In genomic region chr15:89822030-89822429, GRCh38 we compare ENCODE assay signal across 18 cellular contexts. TPM values are rescaled to one million over a fixed set of nuclear protein-coding genes. Genes with fewer than 3 reads are reported as not detected.
DNase-seq lines count a peak whose midpoint lies in the region; ATAC-seq and TF ChIP-seq lines count a peak whose summit lies in the region.
"Had no signal": no experiment of that assay in that cellular context is flagged by ENCODE, and none has a peak within 500 bp of the region (broad histone marks: within the 10 kb centered on the region; RNA-seq: fewer than 3 reads in every experiment).

No MANE protein-coding gene starts in this region.

- 59 to 72% methylated on average over 11 of the region's 11 CpGs for WGBS in upper lobe of left lung, 2 donors

- CTCF ChIA-PET in CD8-positive, alpha-beta memory T cell (lab: Charles Lee) = no interaction called here

- peaks cover 65% of the 10 kb centered on the region for H3K4me1 Mint-ChIP-seq in CD14-positive monocyte
- H3K4me1 Mint-ChIP-seq in HFFc6 (ENCODE audit: low read depth) = peaks cover 75% of the 10 kb centered on the region
- no peaks in the 10 kb centered on the region for H3K4me1 Mint-ChIP-seq in CD8-positive, alpha-beta memory T cell

- peak overlapping the region; percentile 58 for H3K9ac ChIP-seq in adipocyte (ENCODE audit: low read length)

- no peak for ATAC-seq in upper lobe of left lung (ENCODE audit: low FRiP score in 2 of 2)

- peak overlapping the region; percentile 96 to 100 (median 99) for H3K27ac Mint-ChIP-seq in CD14-positive monocyte
- peak overlapping the region; percentile 85 for H3K27ac Mint-ChIP-seq in HFFc6
- no peak overlapping the region for H3K27ac Mint-ChIP-seq in CD8-positive, alpha-beta memory T cell
- H3K27ac Mint-ChIP-seq: activated CD4-positive, alpha-beta T cell treated with anti-CD3 and anti-CD28 coated beads, Interleukin-2, amount 10 ng/mL, durations not matched to agents 7 days and 5 days; activated T-cell treated with anti-CD3 and anti-CD28 coated beads, Interleukin-2, amount 50 U/mL, for 24 hours had no signal

- H3K4me1 ChIP-seq in adipocyte (ENCODE audit: control insufficient read depth, insufficient read depth, low read length) = peaks cover 38% of the 10 kb centered on the region
- H3K4me1 ChIP-seq in neutrophil (ENCODE audit: control insufficient read depth in 1 of 2, insufficient read depth in 1 of 2, low read depth in 1 of 2, low read length in 1 of 2) = peaks cover 86 to 90% of the 10 kb centered on the region in 2 experiments
- no peaks in the 10 kb centered on the region for H3K4me1 ChIP-seq in CD8-positive, alpha-beta memory T cell (ENCODE audit: insufficient read depth, low read length)
- peaks cover 0 to 10% (median 5%) of the 10 kb centered on the region in 4 donors for H3K4me1 ChIP-seq in upper lobe of left lung

- POLR2A ChIA-PET in CD8-positive, alpha-beta memory T cell (lab: Charles Lee) = no interaction called here

- DNase-seq in CD14-positive monocyte (ENCODE audit: low spot score) (no peak), HFFc6 (no peak), adipocyte (ENCODE audit: low read depth) (no peak), DMS153 (lab: John Stamatoyannopoulos, UW) (no peak), upper lobe of left lung (no peak), OCI-M1 (lab: John Stamatoyannopoulos, UW) (no peak)
- DNase-seq in CD8-positive, alpha-beta memory T cell = no peak
- DNase-seq: activated CD4-positive, alpha-beta T cell treated with anti-CD3 and anti-CD28 coated beads, Interleukin-2, amount 10 ng/mL, durations not matched to agents 7 days and 5 days; activated T-cell treated with anti-CD3 and anti-CD28 coated beads, Interleukin-2, amount 50 U/mL, for 24 hours; glutamatergic neuron; NCI-H1417 treated with DMSO at 0.1 percent for 48 hours; NCI-H510A treated with DMSO at 0.1 percent for 48 hours; ovary; stimulated activated CD4-positive, alpha-beta T cell treated with anti-CD3 and anti-CD28 coated beads, Interleukin-12 subunit alpha, Interleukin-12 subunit beta, amount 100 ng/mL, for 4 hours had no signal

- no peaks in the 10 kb centered on the region for H3K9me3 Mint-ChIP-seq in CD14-positive monocyte
- no peaks in the 10 kb centered on the region for H3K9me3 Mint-ChIP-seq in HFFc6
- no peaks in the 10 kb centered on the region for H3K9me3 Mint-ChIP-seq in CD8-positive, alpha-beta memory T cell
- H3K9me3 Mint-ChIP-seq: activated CD4-positive, alpha-beta T cell treated with anti-CD3 and anti-CD28 coated beads, Interleukin-2, amount 10 ng/mL, durations not matched to agents 7 days and 5 days; activated T-cell treated with anti-CD3 and anti-CD28 coated beads, Interleukin-2, amount 50 U/mL, for 24 hours had no signal

- H3K27me3 Mint-ChIP-seq in CD14-positive monocyte (ENCODE audit: low read depth in 3 of 3) = peaks cover 0 to 1% (median 0%) of the 10 kb centered on the region in 3 donors
- no peaks in the 10 kb centered on the region; the same call in 1 of the 2 replicates for H3K27me3 Mint-ChIP-seq in HFFc6 (ENCODE audit: insufficient read depth)
- H3K27me3 Mint-ChIP-seq in CD8-positive, alpha-beta memory T cell = peaks cover 16 to 37% of the 10 kb centered on the region in 2 donors

- H3K27me3 ChIP-seq in adipocyte (replicated peaks; ENCODE audit: control insufficient read depth, insufficient read depth, low read length) = no peaks in the 10 kb centered on the region
- H3K27me3 ChIP-seq in neutrophil = no peaks in the 10 kb centered on the region
- H3K27me3 ChIP-seq in CD8-positive, alpha-beta memory T cell (ENCODE audit: insufficient read depth, low read length, poor library complexity, severe bottlenecking) = no peaks in the 10 kb centered on the region
- H3K27me3 ChIP-seq in upper lobe of left lung = no peaks in the 10 kb centered on the region
- H3K27me3 ChIP-seq: ovary had no signal

- H3K27ac ChIP-seq in neutrophil (peak overlapping the region; percentile 99), upper lobe of left lung (peak overlapping the region in 2 of 4 donors; percentile 71 to 81)
- H3K27ac ChIP-seq in CD8-positive, alpha-beta memory T cell (ENCODE audit: low read depth, low read length) = no peak overlapping the region
- H3K27ac ChIP-seq: C4-2B, ovary had no signal

- TF ChIP-seq EP300 in upper lobe of left lung (IDR thresholded peaks at IDR 0.05) = no peak

- intact Hi-C loops in CD14-positive monocyte (cut with micrococcal nuclease) = loop anchor here in 1 of 2 donors (2.0 kb wide), 1 partner anchor 15 kb away; no protein-coding TSS in a partner anchor

- H3K36me3 ChIP-seq in adipocyte (ENCODE audit: control insufficient read depth, insufficient read depth, low read length, severe bottlenecking) (no peaks in the 10 kb centered on the region), neutrophil (no peaks in the 10 kb centered on the region), upper lobe of left lung (no peaks in the 10 kb centered on the region)
- no peaks in the 10 kb centered on the region for H3K36me3 ChIP-seq in CD8-positive, alpha-beta memory T cell (ENCODE audit: insufficient read depth, low read length)
- H3K36me3 ChIP-seq: ovary had no signal

- TF ChIP-seq CTCF in CD14-positive monocyte (IDR thresholded peaks at IDR 0.05) (no peak), HFFc6 (IDR thresholded peaks at IDR 0.05) (no peak), neutrophil (IDR thresholded peaks at IDR 0.05) (no peak), upper lobe of left lung (IDR thresholded peaks at IDR 0.05) (no peak)

- peak overlapping the region; percentile 5 for H3K4me3 ChIP-seq in adipocyte (ENCODE audit: low read length)
- H3K4me3 ChIP-seq in neutrophil (ENCODE audit: low read depth in 1 of 2, low read length in 1 of 2) = peak overlapping the region; percentile 54 to 62
- H3K4me3 ChIP-seq in CD8-positive, alpha-beta memory T cell (ENCODE audit: low read length) = no peak overlapping the region
- H3K4me3 ChIP-seq in upper lobe of left lung = no peak overlapping the region
- H3K4me3 ChIP-seq: ovary had no signal

- H3K36me3 Mint-ChIP-seq in CD14-positive monocyte = peaks cover 4 to 6% of the 10 kb centered on the region in 2 donors
- H3K36me3 Mint-ChIP-seq in HFFc6 (ENCODE audit: low read depth) = no peaks in the 10 kb centered on the region
- H3K36me3 Mint-ChIP-seq in CD8-positive, alpha-beta memory T cell = no peaks in the 10 kb centered on the region

- H3K4me3 Mint-ChIP-seq in CD14-positive monocyte = no peak overlapping the region
- H3K4me3 Mint-ChIP-seq in HFFc6 = peak overlapping the region; percentile 78
- no peak overlapping the region for H3K4me3 Mint-ChIP-seq in CD8-positive, alpha-beta memory T cell
- H3K4me3 Mint-ChIP-seq: activated CD4-positive, alpha-beta T cell treated with anti-CD3 and anti-CD28 coated beads, Interleukin-2, amount 10 ng/mL, durations not matched to agents 7 days and 5 days; activated T-cell treated with anti-CD3 and anti-CD28 coated beads, Interleukin-2, amount 50 U/mL, for 24 hours had no signal

- no peaks in the 10 kb centered on the region for H3K9me3 ChIP-seq in adipocyte (ENCODE audit: control insufficient read depth, low read length)
- H3K9me3 ChIP-seq in neutrophil = no peaks in the 10 kb centered on the region
- no peaks in the 10 kb centered on the region for H3K9me3 ChIP-seq in CD8-positive, alpha-beta memory T cell (ENCODE audit: low read length)
- no peaks in the 10 kb centered on the region for H3K9me3 ChIP-seq in upper lobe of left lung
- H3K9me3 ChIP-seq: ovary had no signal

- TF ChIP-seq POLR2A in upper lobe of left lung (IDR thresholded peaks at IDR 0.05) = no peak

RNA-seq across cellular contexts. Expression of gene ANPEP, which starts 7.4 kb away (rescaled TPM):
- 100 to 1,000 TPM in 1 of 2 donors, 10 to 100 TPM in 1; 58.4 to 108 TPM for polyA plus RNA-seq in CD14-positive monocyte
- total RNA-seq in HFFc6 (2021; fragmentation: NEBNext Ultra II Directional; extraction: Animal tissue kit (Norgen Biotek cat#: 25700)) = 100 to 1,000 TPM; 502 to 857 (median 524) TPM
- under 1 TPM; 0.85 to 1.00 TPM for total RNA-seq in CD8-positive, alpha-beta memory T cell
- not detected for polyA plus RNA-seq in CD8-positive, alpha-beta memory T cell
- total RNA-seq in upper lobe of left lung = 100 to 1,000 TPM in 3 of 6 donors, 10 to 100 TPM in 3; 52.7 to 201 (median 98.9) TPM

RNA-seq across cellular contexts. Expression of gene MESP2, which starts 45.9 kb away (rescaled TPM):
- polyA plus RNA-seq in CD14-positive monocyte = under 1 TPM in 1 of 2 donors, not detected in 1; 0.67 TPM
- total RNA-seq in HFFc6 (2021; fragmentation: NEBNext Ultra II Directional; extraction: Animal tissue kit (Norgen Biotek cat#: 25700)) = under 1 TPM in 3 of 6 experiments, not detected in 3; 0.19 to 0.26 (median 0.21) TPM
- total RNA-seq in CD8-positive, alpha-beta memory T cell = not detected
- polyA plus RNA-seq in CD8-positive, alpha-beta memory T cell = not detected
- total RNA-seq in upper lobe of left lung = under 1 TPM in 1 of 6 donors, not detected in 5; 0.26 TPM
- total RNA-seq: activated CD4-positive, alpha-beta T cell treated with anti-CD3 and anti-CD28 coated beads, Interleukin-2, amount 10 ng/mL, durations not matched to agents 7 days and 5 days; mononuclear cell; ovary; T-helper 2 cell treated with Interferon-gamma antibody and Interleukin-4, amounts not matched to agents 100 ng/mL and 5 ng/mL, for 36 hours had no signal

Comparison
In these comparisons a context has a peak if more than half of its experiments do, and no peak if none do; other contexts are left out.
1. H3K27ac Mint-ChIP-seq: peak in CD14-positive monocyte (7 of 7) and HFFc6 (single experiment); none in CD8-positive, alpha-beta memory T cell (0 of 8).
2. H3K4me3 ChIP-seq: peak in adipocyte (single experiment) and neutrophil (2 of 2); none in CD8-positive, alpha-beta memory T cell (single experiment) and upper lobe of left lung (0 of 4).
3. RNA of gene ANPEP, which starts 7.4 kb away (total RNA-seq): 502 to 857 TPM in HFFc6 and 52.7 to 201 TPM in upper lobe of left lung; 0.85 to 1.00 TPM in CD8-positive, alpha-beta memory T cell; every median in the first group is over 10 times any median in the second.